Comparison of ENCODE assay signal across 31 cellular contexts in genomic region chr5:126366199-126366560, GRCh38. TPM values are rescaled to one million over a fixed set of nuclear protein-coding genes. Genes with fewer than 3 reads are reported as not detected.
DNase-seq lines count a peak whose midpoint lies in the region; ATAC-seq and TF ChIP-seq lines count a peak whose summit lies in the region.
"Had no signal": no experiment of that assay in that cellular context is flagged by ENCODE, and none has a peak within 500 bp of the region (broad histone marks: within the 10 kb centered on the region; RNA-seq: fewer than 3 reads in every experiment).

No MANE protein-coding gene starts in this region.

- H3K36me3 Mint-ChIP-seq in Calu3 (ENCODE audit: insufficient read depth, unreplicated experiment) (peaks cover 5% of the 10 kb centered on the region), progenitor cell of endocrine pancreas (ENCODE audit: insufficient read depth) (no peaks in the 10 kb centered on the region)
- H3K36me3 Mint-ChIP-seq: activated naive CD4-positive, alpha-beta T cell treated with anti-CD3 and anti-CD28 coated beads, Interleukin-2, amount 50 U/mL, for 24 hours; CD14-positive monocyte; immature natural killer cell had no signal

- no peak for ATAC-seq in PC-3
- ATAC-seq in foreskin keratinocyte: peak; percentile 3
- ATAC-seq: activated T-helper 17 cell treated with anti-CD3 and anti-CD28 coated beads, Interleukin-2, amount 50 U/mL, for 72 hours; gastroesophageal sphincter; left lung had no signal

- no peak overlapping the region for H2AFZ ChIP-seq in PC-3 (ENCODE audit: low read length)

- intact Hi-C loops in Calu3 (cut with micrococcal nuclease; ENCODE audit: unreplicated experiment) (loop anchor here (5.0 kb wide), 1 partner anchor 106 kb away; no protein-coding TSS in a partner anchor), PC-3 (cut with micrococcal nuclease) (no loop called here)

- no peaks in the 10 kb centered on the region for H3K9me3 ChIP-seq in PC-3 (ENCODE audit: low read length)
- H3K9me3 ChIP-seq: gastroesophageal sphincter, left lung, SK-N-SH, stomach, thyroid gland had no signal

- no peak overlapping the region for H3K4me3 Mint-ChIP-seq in Calu3 (ENCODE audit: low read depth, unreplicated experiment)
- no peak overlapping the region for H3K4me3 Mint-ChIP-seq in progenitor cell of endocrine pancreas (ENCODE audit: low read depth)
- H3K4me3 Mint-ChIP-seq: activated CD4-positive, alpha-beta memory T cell treated with anti-CD3 and anti-CD28 coated beads, Interleukin-2, amount 10 ng/mL, durations not matched to agents 7 days and 5 days; activated naive CD4-positive, alpha-beta T cell treated with anti-CD3 and anti-CD28 coated beads, Interleukin-2, amount 50 U/mL, for 24 hours; activated T-helper 17 cell treated with anti-CD3 and anti-CD28 coated beads, Interleukin-2, amount 50 U/mL, for 72 hours; CD14-positive monocyte; immature natural killer cell; naive B cell; T-helper 1 cell treated with Interleukin-12 subunit alpha and Interleukin-12 subunit beta and Interleukin-4 antibody, amounts not matched to agents 30 μg/mL and 1 μg/mL, for 36 hours had no signal

- no peaks in the 10 kb centered on the region for H3K36me3 ChIP-seq in PC-3 (ENCODE audit: low read depth, low read length)
- H3K36me3 ChIP-seq: gastroesophageal sphincter, left lung, stomach, thyroid gland had no signal

- H3K4me1 Mint-ChIP-seq in Calu3 (ENCODE audit: low read depth, unreplicated experiment) (peaks cover 69% of the 10 kb centered on the region), progenitor cell of endocrine pancreas (ENCODE audit: low read depth) (peaks cover 53% of the 10 kb centered on the region)
- H3K4me1 Mint-ChIP-seq: activated CD4-positive, alpha-beta memory T cell treated with anti-CD3 and anti-CD28 coated beads, Interleukin-2, amount 10 ng/mL, durations not matched to agents 7 days and 5 days; activated naive CD4-positive, alpha-beta T cell treated with anti-CD3 and anti-CD28 coated beads, Interleukin-2, amount 50 U/mL, for 24 hours; activated T-helper 17 cell treated with anti-CD3 and anti-CD28 coated beads, Interleukin-2, amount 50 U/mL, for 72 hours; immature natural killer cell; naive B cell had no signal

- H3K9me3 Mint-ChIP-seq in Calu3 (ENCODE audit: low read depth, unreplicated experiment) (no peaks in the 10 kb centered on the region), progenitor cell of endocrine pancreas (ENCODE audit: low read depth) (peaks cover 4% of the 10 kb centered on the region)
- H3K9me3 Mint-ChIP-seq: activated CD4-positive, alpha-beta memory T cell treated with anti-CD3 and anti-CD28 coated beads, Interleukin-2, amount 10 ng/mL, durations not matched to agents 7 days and 5 days; activated naive CD4-positive, alpha-beta T cell treated with anti-CD3 and anti-CD28 coated beads, Interleukin-2, amount 50 U/mL, for 24 hours; activated T-helper 17 cell treated with anti-CD3 and anti-CD28 coated beads, Interleukin-2, amount 50 U/mL, for 72 hours; immature natural killer cell; naive B cell; T-helper 1 cell treated with Interleukin-12 subunit alpha and Interleukin-12 subunit beta and Interleukin-4 antibody, amounts not matched to agents 30 μg/mL and 1 μg/mL, for 36 hours had no signal

- H3K27me3 ChIP-seq in PC-3 (ENCODE audit: low read length): no peaks in the 10 kb centered on the region
- no peaks in the 10 kb centered on the region for H3K27me3 ChIP-seq in foreskin keratinocyte
- H3K27me3 ChIP-seq: gastroesophageal sphincter, left lung, stomach, thyroid gland had no signal

- H3K4me3 ChIP-seq in PC-3 (ENCODE audit: low read length): peak overlapping the region; percentile 20; the same call in 1 of the 2 replicates
- H3K4me3 ChIP-seq in coronary artery: no peak overlapping the region
- H3K4me3 ChIP-seq: gastroesophageal sphincter, left lung, skin epidermis, stomach, thyroid gland had no signal

- BruUV-seq in Calu3 (replicated peaks; lab: Mats Ljungman, UMichigan) (no TSS peak), PC-3 (replicated peaks; lab: Mats Ljungman, UMichigan) (no TSS peak)

- H3F3A ChIP-seq in PC-3 (ENCODE audit: low read length, unreplicated experiment): no peaks in the 10 kb centered on the region

- peak overlapping the region; percentile 65 for H3K4me2 ChIP-seq in PC-3 (ENCODE audit: low read length)
- H3K4me2 ChIP-seq: SK-N-SH had no signal

- H4K20me1 ChIP-seq in PC-3 (ENCODE audit: low read length): no peaks in the 10 kb centered on the region

- POLR2A ChIA-PET in PC-3 (lab: Charles Lee; ENCODE audit: unreplicated experiment): interaction anchor here (0.5 to 0.6 kb wide), 2 partner anchors 16 to 95 kb away, joined by 3 to 11 read pairs; no protein-coding TSS in a partner anchor

- H3K79me2 ChIP-seq in PC-3 (ENCODE audit: low read length): no peaks in the 10 kb centered on the region

- H3K27me3 Mint-ChIP-seq in Calu3 (ENCODE audit: unreplicated experiment) (no peaks in the 10 kb centered on the region), progenitor cell of endocrine pancreas (no peaks in the 10 kb centered on the region)
- H3K27me3 Mint-ChIP-seq: activated CD4-positive, alpha-beta memory T cell treated with anti-CD3 and anti-CD28 coated beads, Interleukin-2, amount 10 ng/mL, durations not matched to agents 7 days and 5 days; activated naive CD4-positive, alpha-beta T cell treated with anti-CD3 and anti-CD28 coated beads, Interleukin-2, amount 50 U/mL, for 24 hours; activated T-helper 17 cell treated with anti-CD3 and anti-CD28 coated beads, Interleukin-2, amount 50 U/mL, for 72 hours had no signal

- no peak for TF ChIP-seq CTCF in Calu3 (IDR thresholded peaks at IDR 0.05; ENCODE audit: unreplicated experiment)
- TF ChIP-seq CTCF in PC-3 (conservative IDR thresholded peaks at IDR 0.05; ENCODE audit: low read depth, low read length): no peak
- no peak for TF ChIP-seq CTCF in foreskin keratinocyte (conservative IDR thresholded peaks at IDR 0.05)
- no peak for TF ChIP-seq CTCF in progenitor cell of endocrine pancreas (IDR thresholded peaks at IDR 0.05; ENCODE audit: unreplicated experiment)
- no peak for TF ChIP-seq CTCF in coronary artery (IDR thresholded peaks at IDR 0.05)

- H3K9ac ChIP-seq in PC-3 (ENCODE audit: low read length): no peak overlapping the region
- H3K9ac ChIP-seq: SK-N-SH had no signal

- peak overlapping the region; percentile 79 for H3K27ac ChIP-seq in PC-3 (ENCODE audit: low read length)
- H3K27ac ChIP-seq in foreskin keratinocyte: no peak overlapping the region
- no peak overlapping the region for H3K27ac ChIP-seq in coronary artery
- H3K27ac ChIP-seq: gastroesophageal sphincter, left lung, skin epidermis, thyroid gland had no signal

- peaks cover 55% of the 10 kb centered on the region for H3K4me1 ChIP-seq in PC-3 (ENCODE audit: insufficient read depth, low read length)
- H3K4me1 ChIP-seq in foreskin keratinocyte: peaks cover 20% of the 10 kb centered on the region
- H3K4me1 ChIP-seq: left lung had no signal

- DNase-seq in Calu3: no peak
- DNase-seq in PC-3: peak; percentile 38
- DNase-seq in foreskin keratinocyte: no peak
- no peak for DNase-seq in progenitor cell of endocrine pancreas (ENCODE audit: low spot score, unreplicated experiment)
- DNase-seq in coronary artery (ENCODE audit: low spot score): no peak
- DNase-seq in stimulated activated CD4-positive, alpha-beta T cell treated with anti-CD3 and anti-CD28 coated beads, Interleukin-4, amount 100 ng/mL, for 4 hours: no peak
- DNase-seq in NCI-H345 (lab: John Stamatoyannopoulos, UW): no peak
- DNase-seq: activated CD4-positive, alpha-beta memory T cell treated with anti-CD3 and anti-CD28 coated beads, Interleukin-2, amount 10 ng/mL, durations not matched to agents 7 days and 5 days; activated CD4-positive, CD25-positive, alpha-beta regulatory T cell treated with anti-CD3 and anti-CD28 coated beads, Interleukin-2, amount 50 U/mL, for 72 hours; activated CD8-positive, alpha-beta memory T cell treated with anti-CD3 and anti-CD28 coated beads, Interleukin-2, amount 50 U/mL, for 48 hours; caudate nucleus; dermis blood vessel endothelial cell; GOT3; hypothalamus; immature natural killer cell; left lung; naive B cell; NCI-H1105; NCI-H2081; NCI-H446; NCI-H82; nucleus accumbens; SK-N-SH; stomach had no signal

- CTCF ChIA-PET in Calu3 (lab: Charles Lee) (interaction anchor here (0.6 to 1.6 kb wide), 2 partner anchors 173 to 174 kb away, joined by 3 read pairs; no protein-coding TSS in a partner anchor), PC-3 (lab: Charles Lee) (no interaction called here)

- H3K27ac Mint-ChIP-seq in Calu3 (ENCODE audit: unreplicated experiment): peak overlapping the region; percentile 29
- peak overlapping the region; percentile 24 for H3K27ac Mint-ChIP-seq in progenitor cell of endocrine pancreas
- H3K27ac Mint-ChIP-seq: activated CD4-positive, alpha-beta memory T cell treated with anti-CD3 and anti-CD28 coated beads, Interleukin-2, amount 10 ng/mL, durations not matched to agents 7 days and 5 days; activated naive CD4-positive, alpha-beta T cell treated with anti-CD3 and anti-CD28 coated beads, Interleukin-2, amount 50 U/mL, for 24 hours; activated T-helper 17 cell treated with anti-CD3 and anti-CD28 coated beads, Interleukin-2, amount 50 U/mL, for 72 hours; CD14-positive monocyte; immature natural killer cell; T-helper 1 cell treated with Interleukin-12 subunit alpha and Interleukin-12 subunit beta and Interleukin-4 antibody, amounts not matched to agents 30 μg/mL and 1 μg/mL, for 36 hours had no signal

- H3K9me2 ChIP-seq in PC-3 (replicated peaks; ENCODE audit: low read length): no peaks in the 10 kb centered on the region
- H3K9me2 ChIP-seq: SK-N-SH had no signal

RNA-seq across cellular contexts. Expression of gene GRAMD2B, which starts 57.0 kb away (rescaled TPM):
- 23.0 and 23.3 TPM in 2 replicates for total RNA-seq in Calu3 (2022)
- 33.6 and 38.8 TPM in 2 replicates for total RNA-seq in PC-3 (2014; rRNA removed)
- total RNA-seq in foreskin keratinocyte: 21.5 and 25.1 TPM in 2 replicates
- 11.0 and 14.4 TPM in 2 replicates for polyA plus RNA-seq in foreskin keratinocyte
- 21.6 and 32.1 TPM in 2 replicates for total RNA-seq in progenitor cell of endocrine pancreas
